ENCODE assay signal across 14 cellular contexts in genomic region chr11:118933486-118933885, GRCh38. TPM values are rescaled to one million over a fixed set of nuclear protein-coding genes. Genes with fewer than 3 reads are reported as not detected.
DNase-seq lines count a peak whose midpoint lies in the region; ATAC-seq and TF ChIP-seq lines count a peak whose summit lies in the region.
"Had no signal": no experiment of that assay in that cellular context is flagged by ENCODE, and none has a peak within 500 bp of the region (broad histone marks: within the 10 kb centered on the region; RNA-seq: fewer than 3 reads in every experiment).

No MANE protein-coding gene starts in this region.

- H3K4me3 ChIP-seq in HEK293 (ENCODE audit: low read depth, low read length) (no peak overlapping the region), ascending aorta (no peak overlapping the region), smooth muscle cell (no peak overlapping the region)
- H3K4me3 ChIP-seq: thyroid gland had no signal

- 18% methylated on average over 4 of the region's 4 CpGs for WGBS in smooth muscle cell (ENCODE audit: low lambda C conversion rate)

- POLR2A ChIA-PET in HEK293 (lab: Yijun Ruan, JAX), result interaction anchor here (0.6 kb wide), 1 partner anchor 108 kb away, joined by 3 read pairs; no protein-coding TSS in a partner anchor

- H3K9me3 ChIP-seq in HEK293 (ENCODE audit: control insufficient read depth, insufficient read depth, low read depth, low read length), result no peaks in the 10 kb centered on the region
- H3K9me3 ChIP-seq in ascending aorta, result no peaks in the 10 kb centered on the region
- H3K9me3 ChIP-seq in smooth muscle cell (replicated peaks; ENCODE audit: low read depth), result no peaks in the 10 kb centered on the region
- H3K9me3 ChIP-seq: thyroid gland had no signal

- CTCF ChIA-PET in HEK293 (lab: Yijun Ruan, JAX), result interaction anchor here (0.7 to 1.9 kb wide), 4 partner anchors 18 to 198 kb away, joined by 3 to 4 read pairs (median 4); partner anchors contain the start of gene UPK2

- no peaks in the 10 kb centered on the region for H3K36me3 ChIP-seq in HEK293 (ENCODE audit: control insufficient read depth in 2 of 2, insufficient read depth in 1 of 2, low read length in 2 of 2)
- no peaks in the 10 kb centered on the region for H3K36me3 ChIP-seq in ascending aorta
- no peaks in the 10 kb centered on the region for H3K36me3 ChIP-seq in smooth muscle cell (ENCODE audit: low read depth)
- H3K36me3 ChIP-seq: thyroid gland had no signal

- no peak overlapping the region for H3K9ac ChIP-seq in smooth muscle cell (ENCODE audit: low read depth)

- H3K79me2 ChIP-seq in smooth muscle cell (ENCODE audit: low read depth), result no peaks in the 10 kb centered on the region

- no peak overlapping the region for H2AFZ ChIP-seq in smooth muscle cell (ENCODE audit: low read depth)

- no peaks in the 10 kb centered on the region for H4K20me1 ChIP-seq in smooth muscle cell (ENCODE audit: low read depth)

- H3F3A ChIP-seq in smooth muscle cell (ENCODE audit: low read depth), result peaks cover 10% of the 10 kb centered on the region

- H3K4me2 ChIP-seq in smooth muscle cell, result no peak overlapping the region

- DNase-seq in ascending aorta (ENCODE audit: low spot score in 2 of 2) (peak in 1 of 2 donors; percentile 77), left ventricle myocardium superior (no peak), smooth muscle cell (lab: John Stamatoyannopoulos, UW; ENCODE audit: unreplicated experiment) (no peak), middle frontal gyrus (ENCODE audit: extremely low spot score, low spot score) (no peak), HK-2 (ENCODE audit: unreplicated experiment) (no peak)
- DNase-seq: activated CD8-positive, alpha-beta memory T cell treated with anti-CD3 and anti-CD28 coated beads, Interleukin-2, amount 50 U/mL, for 48 hours; NCI-H2081; thyroid gland had no signal

- ATAC-seq in left ventricle myocardium superior, result peak; percentile 47
- no peak for ATAC-seq in HG03520 (IDR thresholded peaks at IDR 0.05; ENCODE audit: unreplicated experiment)
- ATAC-seq in GM21529 (IDR thresholded peaks at IDR 0.05; ENCODE audit: unreplicated experiment), result no peak

- H3K27ac ChIP-seq in HEK293 (ENCODE audit: extremely low read depth, low read depth, low read length) (no peak overlapping the region), ascending aorta (peak overlapping the region; percentile 69 to 85), smooth muscle cell (ENCODE audit: low read depth) (peak overlapping the region; percentile 24)
- H3K27ac ChIP-seq: thyroid gland, VCaP had no signal

- TF ChIP-seq CTCF in HEK293 (tag by site-specific recombination; IDR thresholded peaks at IDR 0.05) (no peak), ascending aorta (IDR thresholded peaks at IDR 0.05) (no peak), smooth muscle cell (IDR thresholded peaks at IDR 0.05; ENCODE audit: borderline replicate concordance, insufficient read depth, poor library complexity, severe bottlenecking) (no peak)

- no peaks in the 10 kb centered on the region for H3K27me3 ChIP-seq in ascending aorta
- H3K27me3 ChIP-seq in smooth muscle cell (ENCODE audit: low read depth), result no peaks in the 10 kb centered on the region
- H3K27me3 ChIP-seq: thyroid gland had no signal

- intact Hi-C loops in ascending aorta (cut with DNase I), result no loop called here
- intact Hi-C loops in left ventricle myocardium superior (cut with micrococcal nuclease), result no loop called here

- H3K4me1 ChIP-seq in HEK293 (ENCODE audit: control insufficient read depth, insufficient read depth, low read length) (no peaks in the 10 kb centered on the region), ascending aorta (peaks cover 3 to 4% of the 10 kb centered on the region in 2 donors), smooth muscle cell (ENCODE audit: low read depth) (peaks cover 3% of the 10 kb centered on the region)

TF ChIP-seq in HEK293, 187 proteins besides CTCF, POLR2A, EP300 and RAD21:
- TF ChIP-seq, protein P1, sequence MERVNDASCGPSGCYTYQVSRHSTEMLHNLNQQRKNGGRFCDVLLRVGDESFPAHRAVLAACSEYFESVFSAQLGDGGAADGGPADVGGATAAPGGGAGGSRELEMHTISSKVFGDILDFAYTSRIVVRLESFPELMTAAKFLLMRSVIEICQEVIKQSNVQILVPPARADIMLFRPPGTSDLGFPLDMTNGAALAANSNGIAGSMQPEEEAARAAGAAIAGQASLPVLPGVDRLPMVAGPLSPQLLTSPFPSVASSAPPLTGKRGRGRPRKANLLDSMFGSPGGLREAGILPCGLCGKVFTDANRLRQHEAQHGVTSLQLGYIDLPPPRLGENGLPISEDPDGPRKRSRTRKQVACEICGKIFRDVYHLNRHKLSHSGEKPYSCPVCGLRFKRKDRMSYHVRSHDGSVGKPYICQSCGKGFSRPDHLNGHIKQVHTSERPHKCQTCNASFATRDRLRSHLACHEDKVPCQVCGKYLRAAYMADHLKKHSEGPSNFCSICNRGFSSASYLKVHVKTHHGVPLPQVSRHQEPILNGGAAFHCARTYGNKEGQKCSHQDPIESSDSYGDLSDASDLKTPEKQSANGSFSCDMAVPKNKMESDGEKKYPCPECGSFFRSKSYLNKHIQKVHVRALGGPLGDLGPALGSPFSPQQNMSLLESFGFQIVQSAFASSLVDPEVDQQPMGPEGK (tag by site-specific recombination; IDR thresholded peaks at IDR 0.05), result no peak
- TF ChIP-seq ZNF19 (tag by site-specific recombination; IDR thresholded peaks at IDR 0.05; ENCODE audit: low read depth) (no peak), ZNF404 (tag by site-specific recombination; IDR thresholded peaks at IDR 0.05) (no peak), ZSCAN16 (tag by site-specific recombination; IDR thresholded peaks at IDR 0.05) (no peak), ZNF266 (tag by site-specific recombination; IDR thresholded peaks at IDR 0.05; ENCODE audit: low read depth) (no peak), ZNF341 (tag by site-specific recombination; IDR thresholded peaks at IDR 0.05; ENCODE audit: low read depth) (0 out of 2 replicates have a peak, but pooled peaks have one; percentile 23), ZNF335 (tag by site-specific recombination; conservative IDR thresholded peaks at IDR 0.05) (no peak)

RNA-seq across cellular contexts. Expression of gene BCL9L, which starts 7.8 kb away (rescaled TPM):
- total RNA-seq in ascending aorta (46.5 TPM), left ventricle myocardium superior (44.7 TPM), smooth muscle cell (10.5 and 10.8 TPM in 2 replicates)
- 11.4 and 19.0 TPM in 2 replicates for polyA plus RNA-seq in smooth muscle cell

RNA-seq across cellular contexts. Expression of gene UPK2, which starts 22.6 kb away (rescaled TPM):
- not detected for total RNA-seq in ascending aorta
- not detected for total RNA-seq in left ventricle myocardium superior
- total RNA-seq in smooth muscle cell, result not detected in 2 replicates
- polyA plus RNA-seq in smooth muscle cell, result 1.4 and 2.5 TPM in 2 replicates
- total RNA-seq: astrocyte, SK-MEL-5, thyroid gland had no signal

RNA-seq across cellular contexts. Expression of gene FOXR1, which starts 38.1 kb away (rescaled TPM):
- total RNA-seq in ascending aorta (not detected), left ventricle myocardium superior (not detected), smooth muscle cell (not detected in 2 replicates)
- not detected in 2 replicates for polyA plus RNA-seq in smooth muscle cell
- total RNA-seq: astrocyte, SK-MEL-5, thyroid gland had no signal

RNA-seq across cellular contexts. Expression of gene CXCR5, which starts 49.8 kb away (rescaled TPM):
- total RNA-seq in ascending aorta, result not detected
- total RNA-seq in left ventricle myocardium superior, result not detected
- total RNA-seq in smooth muscle cell, result not detected in 2 replicates
- polyA plus RNA-seq in smooth muscle cell, result 1.6 TPM in 1 of 2 replicates, not detected in the other
- total RNA-seq: SK-MEL-5, thyroid gland had no signal
